16 cellular contexts compared by ENCODE assay signal in the genomic region with DNA sequence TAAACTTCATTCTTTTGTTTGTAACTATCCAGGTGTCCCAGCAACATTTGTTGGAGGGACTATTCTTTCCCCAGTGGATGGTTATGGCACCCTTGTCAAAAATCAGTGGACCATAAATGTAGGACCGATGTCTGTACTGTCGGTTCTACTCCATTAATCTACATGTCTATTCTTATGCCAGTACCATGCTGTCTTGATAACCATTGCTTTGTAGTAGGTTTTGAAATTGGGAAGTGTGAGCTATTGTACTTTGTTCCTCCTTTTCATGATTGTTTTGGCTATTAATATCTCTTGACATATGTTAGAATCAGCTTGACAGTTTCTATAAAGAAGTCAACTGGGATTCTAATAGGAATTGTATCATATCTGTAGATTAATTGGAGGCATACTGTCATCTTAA.
"Had no signal": no experiment of that assay in that cellular context is flagged by ENCODE, and none has a peak within 500 bp of the region (broad histone marks: within the 10 kb centered on the region; RNA-seq: fewer than 3 reads in every experiment).

No MANE protein-coding gene starts in this region.

- H3K4me3 Mint-ChIP-seq: naive thymus-derived CD8-positive, alpha-beta T cell; type B pancreatic cell had no signal

- DNase-seq: cortex of kidney; dorsolateral prefrontal cortex; effector CD8-positive, alpha-beta T cell; foreskin melanocyte; heart left ventricle; hippocampal formation; kidney glomerular epithelial cell; naive thymus-derived CD8-positive, alpha-beta T cell; psoas muscle; retina; right lobe of liver; stimulated activated CD4-positive, alpha-beta T cell treated with anti-CD3 and anti-CD28 coated beads, Interleukin-4, amount 100 ng/mL, for 24 hours; stimulated activated naive CD4-positive, alpha-beta T cell; thyroid gland; uterus had no signal

- H3K36me3 Mint-ChIP-seq: type B pancreatic cell had no signal

- ATAC-seq: heart left ventricle; naive thymus-derived CD8-positive, alpha-beta T cell; psoas muscle; right lobe of liver had no signal

- H3K27ac Mint-ChIP-seq: naive thymus-derived CD8-positive, alpha-beta T cell; type B pancreatic cell had no signal
